Comparison of ENCODE assay signal across 15 cellular contexts in genomic region chr20:48605364-48606116, GRCh38.
"Had no signal": no experiment of that assay in that cellular context is flagged by ENCODE, and none has a peak within 500 bp of the region (broad histone marks: within the 10 kb centered on the region; RNA-seq: fewer than 3 reads in every experiment).

No MANE protein-coding gene starts in this region.

- H3K4me1 ChIP-seq: body of pancreas, right atrium auricular region had no signal

- H3K36me3 ChIP-seq: right atrium auricular region had no signal

- H3K9me3 ChIP-seq: body of pancreas had no signal

- DNase-seq: activated CD4-positive, alpha-beta T cell treated with anti-CD3 and anti-CD28 coated beads, Interleukin-2, amount 10 ng/mL, durations not matched to agents 24 days and 14 days; activated CD8-positive, alpha-beta T cell treated with anti-CD3 and anti-CD28 coated beads, Interleukin-2, amount 10 ng/mL, durations not matched to agents 7 days and 5 days; amygdala; central memory CD4-positive, alpha-beta T cell; islet precursor cell; T-helper 17 cell had no signal

- H3K4me3 ChIP-seq: body of pancreas, coronary artery, right atrium auricular region, smooth muscle cell had no signal

- H3K4me1 Mint-ChIP-seq: naive thymus-derived CD8-positive, alpha-beta T cell had no signal

- H3K9me3 Mint-ChIP-seq: activated CD4-positive, alpha-beta T cell treated with anti-CD3 and anti-CD28 coated beads, Interleukin-2, amount 10 ng/mL, durations not matched to agents 24 days and 14 days; activated naive CD4-positive, alpha-beta T cell treated with anti-CD3 and anti-CD28 coated beads, Interleukin-2, amount 50 U/mL, for 72 hours; activated T-helper 1 cell treated with anti-CD3 and anti-CD28 coated beads, Interleukin-12 subunit alpha, Interleukin-12 subunit beta, Interleukin-2, Interleukin-4 antibody, amounts not matched to agents 30 ng/mL and 10 ng/mL and 1 ng/mL, durations not matched to agents 14 hours and 24 hours and 36 hours; naive thymus-derived CD8-positive, alpha-beta T cell had no signal

- H3K27ac ChIP-seq: body of pancreas, coronary artery, right atrium auricular region had no signal

- ATAC-seq: activated CD8-positive, alpha-beta T cell treated with anti-CD3 and anti-CD28 coated beads, Interleukin-2, amount 10 ng/mL, durations not matched to agents 7 days and 5 days; activated naive CD4-positive, alpha-beta T cell treated with anti-CD3 and anti-CD28 coated beads, Interleukin-2, amount 50 U/mL, for 72 hours; body of pancreas; esophagus mucosa; left lobe of liver; naive thymus-derived CD8-positive, alpha-beta T cell; T-helper 17 cell had no signal

- H3K27ac Mint-ChIP-seq: activated CD4-positive, alpha-beta T cell treated with anti-CD3 and anti-CD28 coated beads, Interleukin-2, amount 10 ng/mL, durations not matched to agents 24 days and 14 days; activated CD8-positive, alpha-beta T cell treated with anti-CD3 and anti-CD28 coated beads, Interleukin-2, amount 10 ng/mL, durations not matched to agents 7 days and 5 days; activated T-helper 1 cell treated with anti-CD3 and anti-CD28 coated beads, Interleukin-12 subunit alpha, Interleukin-12 subunit beta, Interleukin-2, Interleukin-4 antibody, amounts not matched to agents 30 ng/mL and 10 ng/mL and 1 ng/mL, durations not matched to agents 14 hours and 24 hours and 36 hours; naive thymus-derived CD8-positive, alpha-beta T cell; T-helper 17 cell had no signal

- H3K36me3 Mint-ChIP-seq: activated naive CD4-positive, alpha-beta T cell treated with anti-CD3 and anti-CD28 coated beads, Interleukin-2, amount 50 U/mL, for 72 hours; naive thymus-derived CD8-positive, alpha-beta T cell had no signal

- H3K27me3 ChIP-seq: body of pancreas, right atrium auricular region had no signal

- H3K4me3 Mint-ChIP-seq: activated CD4-positive, alpha-beta T cell treated with anti-CD3 and anti-CD28 coated beads, Interleukin-2, amount 10 ng/mL, durations not matched to agents 24 days and 14 days; activated CD8-positive, alpha-beta T cell treated with anti-CD3 and anti-CD28 coated beads, Interleukin-2, amount 10 ng/mL, durations not matched to agents 7 days and 5 days; activated T-helper 1 cell treated with anti-CD3 and anti-CD28 coated beads, Interleukin-12 subunit alpha, Interleukin-12 subunit beta, Interleukin-2, Interleukin-4 antibody, amounts not matched to agents 30 ng/mL and 10 ng/mL and 1 ng/mL, durations not matched to agents 14 hours and 24 hours and 36 hours; naive thymus-derived CD8-positive, alpha-beta T cell; T-helper 17 cell had no signal
